ENCODE assay signal across 17 cellular contexts in genomic region chr22:49883294-49883640, GRCh38. TPM values are rescaled to one million over a fixed set of nuclear protein-coding genes. Genes with fewer than 3 reads are reported as not detected.
A peak's percentile ranks its signal among the peaks of the same experiment; 100 is the strongest.
DNase-seq lines count a peak whose midpoint lies in the region; ATAC-seq and TF ChIP-seq lines count a peak whose summit lies in the region.
"Had no signal": no experiment of that assay in that cellular context is flagged by ENCODE, and none has a peak within 500 bp of the region (broad histone marks: within the 10 kb centered on the region; RNA-seq: fewer than 3 reads in every experiment).

No MANE protein-coding gene starts in this region.

- no peaks in the 10 kb centered on the region for H3K9me3 Mint-ChIP-seq in CD4-positive, CD25-positive, alpha-beta regulatory T cell
- H3K9me3 Mint-ChIP-seq: CD8-positive, alpha-beta memory T cell had no signal

- no peak overlapping the region for H3K4me2 ChIP-seq in fibroblast of lung (ENCODE audit: extremely low read depth, insufficient read depth, low read length)
- no peak overlapping the region for H3K4me2 ChIP-seq in osteoblast (ENCODE audit: insufficient read depth, low read length)
- H3K4me2 ChIP-seq: A549; BLaER1 treated with 17β-estradiol and CSF1 and Interleukin-3, amounts not matched to agents 10 nM and 100 nM had no signal

- H3K36me3 ChIP-seq in CD4-positive, CD25-positive, alpha-beta regulatory T cell (ENCODE audit: control insufficient read depth, insufficient read depth, low read length) = peaks cover 50% of the 10 kb centered on the region
- H3K36me3 ChIP-seq in fibroblast of lung (ENCODE audit: control insufficient read depth, insufficient read depth, low read length) (peaks cover 18% of the 10 kb centered on the region), osteoblast (ENCODE audit: insufficient read depth, low read length) (peaks cover 28% of the 10 kb centered on the region), gastrocnemius medialis (peaks cover 0 to 27% of the 10 kb centered on the region in 2 donors)

- H3K4me3 ChIP-seq in CD4-positive, CD25-positive, alpha-beta regulatory T cell (ENCODE audit: low read depth, low read length) = no peak overlapping the region
- H3K4me3 ChIP-seq in fibroblast of lung (replicated peaks in 1 of 4; ENCODE audit: control extremely low read depth in 1 of 4, insufficient read depth in 1 of 4, low read depth in 3 of 4, low read length in 4 of 4) = no peak overlapping the region
- no peak overlapping the region for H3K4me3 ChIP-seq in osteoblast (ENCODE audit: insufficient read depth, low read length)
- no peak overlapping the region for H3K4me3 ChIP-seq in gastrocnemius medialis
- H3K4me3 ChIP-seq: A549; BLaER1 treated with 17β-estradiol and CSF1 and Interleukin-3, amounts not matched to agents 10 nM and 100 nM had no signal

- H2AFZ ChIP-seq in fibroblast of lung (ENCODE audit: low read length) (no peak overlapping the region), osteoblast (ENCODE audit: low read length) (no peak overlapping the region)

- no peak for ATAC-seq in CD4-positive, CD25-positive, alpha-beta regulatory T cell (ENCODE audit: low read depth in 2 of 2)
- no peak for ATAC-seq in GM19452 (IDR thresholded peaks at IDR 0.05; ENCODE audit: unreplicated experiment)
- ATAC-seq in GM21825 (IDR thresholded peaks at IDR 0.05; ENCODE audit: unreplicated experiment) = no peak
- ATAC-seq in gastrocnemius medialis = no peak
- ATAC-seq: A549 had no signal

- H3K27me3 ChIP-seq in CD4-positive, CD25-positive, alpha-beta regulatory T cell (ENCODE audit: control insufficient read depth, insufficient read depth, low read length) = no peaks in the 10 kb centered on the region
- H3K27me3 ChIP-seq in fibroblast of lung (ENCODE audit: control insufficient read depth, insufficient read depth, low read length) (no peaks in the 10 kb centered on the region), osteoblast (ENCODE audit: insufficient read depth, low read length) (no peaks in the 10 kb centered on the region), gastrocnemius medialis (no peaks in the 10 kb centered on the region)
- H3K27me3 ChIP-seq: BLaER1 treated with 17β-estradiol and CSF1 and Interleukin-3, amounts not matched to agents 10 nM and 100 nM had no signal

- peaks cover 43% of the 10 kb centered on the region for H3K36me3 Mint-ChIP-seq in CD4-positive, CD25-positive, alpha-beta regulatory T cell

- peak overlapping the region in 2 of 3 donors; percentile 16 to 66 for H3K27ac Mint-ChIP-seq in CD4-positive, CD25-positive, alpha-beta regulatory T cell

- DNase-seq in CD4-positive, CD25-positive, alpha-beta regulatory T cell = no peak
- DNase-seq in amniotic epithelial cell (ENCODE audit: low read depth) (peak; percentile 33), fibroblast of lung (ENCODE audit: low read depth in 2 of 2) (peak; percentile 34 to 44), osteoblast (ENCODE audit: insufficient read length, low spot score, missing footprints) (peak; percentile 92), gastrocnemius medialis (no peak), COLO829 (ENCODE audit: low spot score) (no peak)
- DNase-seq: CD8-positive, alpha-beta memory T cell; KBM-7; NCI-H1105; NCI-H1694; NCI-H2081 treated with DMSO at 0.1 percent for 48 hours; NK-92 treated with Interleukin-12 subunit alpha and Interleukin-12 subunit beta, amount 100 ng/mL, for 24 hours; Right ventricle myocardium superior had no signal

- H3K27me3 Mint-ChIP-seq in CD4-positive, CD25-positive, alpha-beta regulatory T cell = no peaks in the 10 kb centered on the region
- H3K27me3 Mint-ChIP-seq: CD8-positive, alpha-beta memory T cell had no signal

- no peak overlapping the region for H3K4me3 Mint-ChIP-seq in CD4-positive, CD25-positive, alpha-beta regulatory T cell
- H3K4me3 Mint-ChIP-seq: CD8-positive, alpha-beta memory T cell had no signal

- intact Hi-C loops in gastrocnemius medialis (cut with DNase I; ENCODE audit: low total_unique reads) = no loop called here

- peaks cover 17% of the 10 kb centered on the region for H3K4me1 ChIP-seq in CD4-positive, CD25-positive, alpha-beta regulatory T cell (ENCODE audit: control insufficient read depth, insufficient read depth, low read length, poor library complexity, severe bottlenecking)
- H3K4me1 ChIP-seq in fibroblast of lung (ENCODE audit: control insufficient read depth, extremely low read depth, insufficient read depth, low read length) (peaks cover 2% of the 10 kb centered on the region), osteoblast (ENCODE audit: insufficient read depth, low read length) (peaks cover 3% of the 10 kb centered on the region), gastrocnemius medialis (no peaks in the 10 kb centered on the region)
- H3K4me1 ChIP-seq: A549 had no signal

- peaks cover 35% of the 10 kb centered on the region for H3K79me2 ChIP-seq in fibroblast of lung (ENCODE audit: control insufficient read depth, insufficient read depth, low read length)
- peaks cover 89% of the 10 kb centered on the region for H3K79me2 ChIP-seq in osteoblast (ENCODE audit: insufficient read depth, low read length)

- in situ Hi-C loops in gastrocnemius medialis (cut with MboI; ENCODE audit: low sequenced_read_pairs in 4 of 4) = loop anchor here in 1 of 4 donors (25.0 kb wide), 1 partner anchor 96 kb away; no protein-coding TSS in a partner anchor

- no peak for TF ChIP-seq CTCF in fibroblast of lung (conservative IDR thresholded peaks at IDR 0.05 in 1 of 2, IDR thresholded peaks at IDR 0.05 in 1 of 2; ENCODE audit: low read depth in 1 of 2, low read length in 2 of 2)
- TF ChIP-seq CTCF in osteoblast (IDR thresholded peaks at IDR 0.05; ENCODE audit: extremely low read depth, low read depth, low read length) = no peak
- TF ChIP-seq CTCF in gastrocnemius medialis (IDR thresholded peaks at IDR 0.05 in 4 of 5, conservative IDR thresholded peaks at IDR 0.05 in 1 of 5) = no peak

- H4K20me1 ChIP-seq in fibroblast of lung (ENCODE audit: control insufficient read depth, extremely low read depth, insufficient read depth, low read length) = no peaks in the 10 kb centered on the region
- H4K20me1 ChIP-seq in osteoblast (ENCODE audit: insufficient read depth, low read length) = peaks cover 26% of the 10 kb centered on the region

- no peak overlapping the region for H3K27ac ChIP-seq in CD4-positive, CD25-positive, alpha-beta regulatory T cell (ENCODE audit: insufficient read depth, low read length, poor library complexity, severe bottlenecking)
- H3K27ac ChIP-seq in fibroblast of lung (ENCODE audit: insufficient read depth, low read length) (no peak overlapping the region), osteoblast (ENCODE audit: low read depth, low read length) (no peak overlapping the region), gastrocnemius medialis (no peak overlapping the region)
- H3K27ac ChIP-seq: A549; BLaER1 treated with 17β-estradiol and CSF1 and Interleukin-3, amounts not matched to agents 10 nM and 100 nM had no signal

- no peak overlapping the region for H3K9ac ChIP-seq in fibroblast of lung (ENCODE audit: insufficient read depth, low read length)
- H3K9ac ChIP-seq: BLaER1 treated with 17β-estradiol and CSF1 and Interleukin-3, amounts not matched to agents 10 nM and 100 nM had no signal

- no peaks in the 10 kb centered on the region for H3K9me3 ChIP-seq in CD4-positive, CD25-positive, alpha-beta regulatory T cell (ENCODE audit: control insufficient read depth in 2 of 2, low read length in 2 of 2)
- no peaks in the 10 kb centered on the region for H3K9me3 ChIP-seq in fibroblast of lung (ENCODE audit: control insufficient read depth, insufficient read depth, low read depth, low read length)
- no peaks in the 10 kb centered on the region for H3K9me3 ChIP-seq in osteoblast (ENCODE audit: low read depth, low read length)
- no peaks in the 10 kb centered on the region for H3K9me3 ChIP-seq in gastrocnemius medialis
- H3K9me3 ChIP-seq: A549 had no signal

- peaks cover 21 to 37% (median 34%) of the 10 kb centered on the region in 4 donors for H3K4me1 Mint-ChIP-seq in CD4-positive, CD25-positive, alpha-beta regulatory T cell

- TF ChIP-seq POLR2A in gastrocnemius medialis (IDR thresholded peaks at IDR 0.05) = no peak

RNA-seq across cellular contexts. Expression of gene ZBED4, which starts 29.6 kb away (rescaled TPM):
- 17.1 TPM for total RNA-seq in CD4-positive, CD25-positive, alpha-beta regulatory T cell
- 1 to 10 TPM; 6.1 to 7.4 (median 6.9) TPM for polyA plus RNA-seq in CD4-positive, CD25-positive, alpha-beta regulatory T cell
- total RNA-seq in fibroblast of lung = 6.3 and 6.4 TPM in 2 replicates
- polyA plus RNA-seq in fibroblast of lung = 3.5 and 4.8 TPM in 2 replicates
- polyA plus RNA-seq in fibroblast of lung (2012) = 6.2 and 6.4 TPM in 2 replicates
- 13.3 and 15.9 TPM in 2 replicates for polyA minus RNA-seq in fibroblast of lung (ENCODE audit: low replicate concordance)
- total RNA-seq in osteoblast = 8.0 and 8.3 TPM in 2 replicates
- total RNA-seq in gastrocnemius medialis = 1 to 10 TPM; 6.7 to 8.4 (median 7.5) TPM

RNA-seq across cellular contexts. Expression of gene ALG12, which starts 35.0 kb away (rescaled TPM):
- 18.1 TPM for total RNA-seq in CD4-positive, CD25-positive, alpha-beta regulatory T cell
- polyA plus RNA-seq in CD4-positive, CD25-positive, alpha-beta regulatory T cell = 10 to 100 TPM; 12.6 to 16.9 (median 15.0) TPM
- 19.0 and 21.3 TPM in 2 replicates for total RNA-seq in fibroblast of lung
- polyA plus RNA-seq in fibroblast of lung = 9.6 and 10.5 TPM in 2 replicates
- 16.4 and 16.8 TPM in 2 replicates for polyA plus RNA-seq in fibroblast of lung (2012)
- polyA minus RNA-seq in fibroblast of lung (ENCODE audit: low replicate concordance) = 18.8 and 19.1 TPM in 2 replicates
- 18.8 and 20.0 TPM in 2 replicates for total RNA-seq in osteoblast
- total RNA-seq in gastrocnemius medialis = 1 to 10 TPM; 6.4 to 9.6 (median 8.2) TPM

RNA-seq across cellular contexts. Expression of gene CRELD2, which starts 35.2 kb away (rescaled TPM):
- total RNA-seq in CD4-positive, CD25-positive, alpha-beta regulatory T cell = 37.8 TPM
- polyA plus RNA-seq in CD4-positive, CD25-positive, alpha-beta regulatory T cell = 10 to 100 TPM; 22.4 to 38.2 (median 31.8) TPM
- total RNA-seq in fibroblast of lung (41.3 and 56.6 TPM in 2 replicates), osteoblast (28.0 and 31.1 TPM in 2 replicates), gastrocnemius medialis (10 to 100 TPM in 3 of 4 donors, 1 to 10 TPM in 1; 8.9 to 15.0 (median 13.0) TPM)
- polyA plus RNA-seq in fibroblast of lung = 45.3 and 50.9 TPM in 2 replicates
- polyA plus RNA-seq in fibroblast of lung (2012) = 55.8 and 68.2 TPM in 2 replicates
- 6.0 and 12.3 TPM in 2 replicates for polyA minus RNA-seq in fibroblast of lung (ENCODE audit: low replicate concordance)

RNA-seq across cellular contexts. Expression of gene BRD1, which starts 55.6 kb away (rescaled TPM):
- total RNA-seq in CD4-positive, CD25-positive, alpha-beta regulatory T cell = 133 TPM
- polyA plus RNA-seq in CD4-positive, CD25-positive, alpha-beta regulatory T cell = 1 to 10 TPM; 2.0 to 2.4 (median 2.2) TPM
- total RNA-seq in fibroblast of lung (23.9 and 26.6 TPM in 2 replicates), osteoblast (23.5 and 25.9 TPM in 2 replicates), gastrocnemius medialis (10 to 100 TPM; 15.6 to 25.2 (median 18.1) TPM)
- polyA plus RNA-seq in fibroblast of lung = 4.3 and 4.4 TPM in 2 replicates
- 10.9 and 11.1 TPM in 2 replicates for polyA plus RNA-seq in fibroblast of lung (2012)
- 6.5 and 11.6 TPM in 2 replicates for polyA minus RNA-seq in fibroblast of lung (ENCODE audit: low replicate concordance)

Comparison
In these comparisons a context has a peak if more than half of its experiments do, and no peak if none do; other contexts are left out.
1. DNase-seq: peak in amniotic epithelial cell (single experiment), fibroblast of lung (2 of 2) and osteoblast (single experiment); none in CD4-positive, CD25-positive, alpha-beta regulatory T cell (0 of 3), gastrocnemius medialis (0 of 2) and COLO829 (single experiment).